Comparison of ENCODE assay signal across 1 cellular context in genomic region chr1:19665456-19666138, GRCh38.
TF ChIP-seq lines count a peak whose summit lies in the region.

No MANE protein-coding gene starts in this region.

TF ChIP-seq in WTC11, 78 proteins besides CTCF, POLR2A, EP300 and RAD21 (continued from another document):
- TF ChIP-seq ARID4B (CRISPR knock-in tag; IDR thresholded peaks at IDR 0.05; ENCODE audit: borderline replicate concordance) (no peak), NFYB (CRISPR knock-in tag; conservative IDR thresholded peaks at IDR 0.05; ENCODE audit: low read depth) (no peak), PREB (CRISPR knock-in tag; IDR thresholded peaks at IDR 0.05; ENCODE audit: borderline replicate concordance) (no peak), TP53 (CRISPR knock-in tag; IDR thresholded peaks at IDR 0.05) (no peak), ATF2 (CRISPR knock-in tag; IDR thresholded peaks at IDR 0.05; ENCODE audit: borderline replicate concordance, low read depth) (no peak), ZNF512 (CRISPR knock-in tag; IDR thresholded peaks at IDR 0.05; ENCODE audit: borderline replicate concordance) (no peak), E2F4 (CRISPR knock-in tag; IDR thresholded peaks at IDR 0.05; ENCODE audit: borderline replicate concordance, low read depth) (no peak), GRHL2 (CRISPR knock-in tag; IDR thresholded peaks at IDR 0.05; ENCODE audit: insufficient replicate concordance, severe bottlenecking) (no peak), GTF2I (CRISPR knock-in tag; conservative IDR thresholded peaks at IDR 0.05) (no peak), NFE2L1 (CRISPR knock-in tag; IDR thresholded peaks at IDR 0.05) (no peak), NFATC4 (CRISPR knock-in tag; IDR thresholded peaks at IDR 0.05) (no peak), USF1 (CRISPR knock-in tag; IDR thresholded peaks at IDR 0.05) (no peak), FOXP4 (CRISPR knock-in tag; IDR thresholded peaks at IDR 0.05) (no peak), ZBTB21 (CRISPR knock-in tag; IDR thresholded peaks at IDR 0.05; ENCODE audit: borderline replicate concordance) (0 out of 2 replicates have a peak, but pooled peaks have one; percentile 40), ZNF425 (CRISPR knock-in tag; conservative IDR thresholded peaks at IDR 0.05) (no peak), ZNF281 (CRISPR knock-in tag; IDR thresholded peaks at IDR 0.05) (no peak), MYBL2 (CRISPR knock-in tag; IDR thresholded peaks at IDR 0.05) (no peak), ZMAT4 (CRISPR knock-in tag; IDR thresholded peaks at IDR 0.05) (no peak), CBFB (CRISPR knock-in tag; IDR thresholded peaks at IDR 0.05; ENCODE audit: low read depth) (no peak), ATF3 (CRISPR knock-in tag; conservative IDR thresholded peaks at IDR 0.05) (no peak), CDX4 (CRISPR knock-in tag; IDR thresholded peaks at IDR 0.05; ENCODE audit: borderline replicate concordance) (no peak), HMGXB4 (CRISPR knock-in tag; IDR thresholded peaks at IDR 0.05) (0 out of 2 replicates have a peak, but pooled peaks have one; percentile 17), ZNF671 (CRISPR knock-in tag; IDR thresholded peaks at IDR 0.05) (no peak), OVOL2 (CRISPR knock-in tag; IDR thresholded peaks at IDR 0.05; ENCODE audit: borderline replicate concordance) (no peak)
